9 cellular contexts compared by ENCODE assay signal in genomic region chr9:85425153-85425611, GRCh38.
DNase-seq lines count a peak whose midpoint lies in the region; ATAC-seq, FAIRE-seq and TF ChIP-seq lines count a peak whose summit lies in the region.
"Had no signal": no experiment of that assay in that cellular context is flagged by ENCODE, and none has a peak within 500 bp of the region (broad histone marks: within the 10 kb centered on the region; RNA-seq: fewer than 3 reads in every experiment).

No MANE protein-coding gene starts in this region.

- no peak overlapping the region for H3K4me3 ChIP-seq in Peyer's patch

- FAIRE-seq in HTR-8/SVneo (lab: Jason Lieb, UNC), result no peak

- ATAC-seq in GM18511 (IDR thresholded peaks at IDR 0.05; ENCODE audit: unreplicated experiment) (peak; percentile 72), left lobe of liver (peak; percentile 84), HG03139 (IDR thresholded peaks at IDR 0.05; ENCODE audit: unreplicated experiment) (no peak)

- H3K27me3 ChIP-seq in Peyer's patch, result no peaks in the 10 kb centered on the region

- no peaks in the 10 kb centered on the region for H3K36me3 ChIP-seq in Peyer's patch

- no peak for TF ChIP-seq POLR2A in Peyer's patch (IDR thresholded peaks at IDR 0.05)

- TF ChIP-seq CTCF in Peyer's patch (IDR thresholded peaks at IDR 0.05), result peak in 4 of 6 experiments; percentile 36 to 47 (median 40)

- no peaks in the 10 kb centered on the region for H3K9me3 ChIP-seq in Peyer's patch

- no peak overlapping the region for H3K27ac ChIP-seq in Peyer's patch
- H3K27ac ChIP-seq in caudate nucleus (ENCODE audit: low read depth, low read length), result no peak overlapping the region
- H3K27ac ChIP-seq: parathyroid adenoma had no signal

- peak; percentile 55 for DNase-seq in Ammon's horn (ENCODE audit: low spot score)
- DNase-seq in HTR-8/SVneo (ENCODE audit: insufficient read length, low spot score), result peak; percentile 31
- peak in 2 of 3 donors; percentile 55 to 58 for DNase-seq in Peyer's patch
- peak in 46 of 61 donors; percentile 15 to 87 (median 46) for DNase-seq in caudate nucleus (lab: John Stamatoyannopoulos, UW)
- peak; percentile 62 for DNase-seq in left lobe of liver (ENCODE audit: low spot score)
- DNase-seq in stimulated activated CD8-positive, alpha-beta memory T cell treated with anti-CD3 and anti-CD28 coated beads, Interleukin-15, amount 100 ng/mL, for 1 hour (ENCODE audit: low read depth), result peak; percentile 7

- H3K4me1 ChIP-seq in Peyer's patch, result no peaks in the 10 kb centered on the region
- H3K4me1 ChIP-seq: parathyroid adenoma had no signal

Comparison
In these comparisons a context has a peak if more than half of its experiments do, and no peak if none do; other contexts are left out.
1. DNase-seq: peak in every context shown above with its lines; median percentile 62 in left lobe of liver; 56 in Peyer's patch; 55 in Ammon's horn; 46 in caudate nucleus; 31 in HTR-8/SVneo; 7 in stimulated activated CD8-positive, alpha-beta memory T cell treated with anti-CD3 and anti-CD28 coated beads, Interleukin-15, amount 100 ng/mL, for 1 hour.